24 cellular contexts compared by ENCODE assay signal in the genomic region with DNA sequence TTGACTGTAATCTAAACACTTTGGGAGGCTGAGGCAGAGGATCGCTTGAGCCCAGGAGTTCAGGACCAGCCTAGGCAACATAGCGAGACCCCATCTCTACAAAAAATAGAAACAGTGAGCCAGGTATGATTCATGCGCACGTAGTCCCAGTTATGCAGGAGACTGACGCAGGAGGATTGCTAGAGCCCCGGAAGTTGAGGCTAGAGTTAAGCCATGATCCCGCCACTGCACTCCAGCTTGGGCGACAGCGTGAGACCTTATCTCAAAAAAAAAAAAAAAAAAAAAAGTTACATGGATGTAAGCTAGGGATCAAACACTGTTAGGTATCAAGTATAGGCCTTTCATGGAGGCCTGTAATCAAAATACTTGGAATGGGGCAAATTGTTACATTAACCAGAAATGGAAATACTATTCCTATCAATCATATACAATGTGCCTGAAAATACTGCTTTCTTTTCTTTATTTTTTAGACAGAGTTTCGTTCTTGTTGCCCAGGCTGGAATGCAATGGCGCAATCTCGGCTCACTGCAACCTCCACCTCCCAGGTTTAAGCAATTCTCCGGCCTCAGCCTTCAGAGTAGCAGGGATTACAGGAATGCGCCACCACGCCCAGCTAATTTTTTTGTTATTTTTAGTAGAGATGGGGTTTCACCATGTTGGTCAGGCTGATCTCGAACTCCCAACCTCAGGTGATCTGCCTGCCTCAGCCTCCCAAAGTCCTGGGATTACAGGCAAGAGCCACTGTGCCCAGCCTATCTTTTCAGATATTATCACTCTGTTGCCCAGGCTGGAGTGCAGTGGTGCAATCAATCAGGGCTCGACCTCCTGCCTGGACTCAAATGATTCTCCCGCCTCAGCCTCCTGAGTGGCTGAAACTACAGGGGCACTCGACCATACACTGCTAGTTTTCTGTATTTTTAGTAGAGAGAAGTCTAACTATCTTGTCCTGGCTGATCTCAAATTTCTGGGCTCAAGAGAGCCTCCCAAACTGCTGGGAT. TPM values are rescaled to one million over a fixed set of nuclear protein-coding genes. Genes with fewer than 3 reads are reported as not detected.
DNase-seq lines count a peak whose midpoint lies in the region; ATAC-seq, FAIRE-seq and TF ChIP-seq lines count a peak whose summit lies in the region.
"Had no signal": no experiment of that assay in that cellular context is flagged by ENCODE, and none has a peak within 500 bp of the region (broad histone marks: within the 10 kb centered on the region; RNA-seq: fewer than 3 reads in every experiment).

No MANE protein-coding gene starts in this region.

- FAIRE-seq in H54 (lab: Jason Lieb, UNC): no peak
- FAIRE-seq: GM19239, RCC 7860 had no signal

- no peak overlapping the region for H3K4ac ChIP-seq in mesenchymal stem cell (ENCODE audit: low read depth in 1 of 2, low read length in 2 of 2)

- peaks cover 0 to 2% (median 0%) of the 10 kb centered on the region in 3 donors for H3K27me3 Mint-ChIP-seq in CD14-positive monocyte (ENCODE audit: low read depth in 3 of 3)
- H3K27me3 Mint-ChIP-seq in CD8-positive, alpha-beta T cell (ENCODE audit: low read depth): no peaks in the 10 kb centered on the region
- H3K27me3 Mint-ChIP-seq: activated CD4-positive, alpha-beta memory T cell treated with anti-CD3 and anti-CD28 coated beads, Interleukin-2, amount 10 ng/mL, durations not matched to agents 7 days and 5 days; stimulated activated naive B cell treated with anti-CD40 and anti-IgM and Interleukin-4, amounts not matched to agents 10 μg/mL and 1 μg/mL and 100 μg/mL, for 72 hours had no signal

- no peak overlapping the region for H3K4me2 ChIP-seq in mesenchymal stem cell (ENCODE audit: low read length, poor library complexity, severe bottlenecking)
- H3K4me2 ChIP-seq: smooth muscle cell had no signal

- no peaks in the 10 kb centered on the region for H3K4me1 Mint-ChIP-seq in CD14-positive monocyte
- peaks cover 35% of the 10 kb centered on the region for H3K4me1 Mint-ChIP-seq in CD8-positive, alpha-beta T cell (ENCODE audit: low read depth)
- H3K4me1 Mint-ChIP-seq: stimulated activated naive B cell treated with anti-CD40 and anti-IgM and Interleukin-4, amounts not matched to agents 10 μg/mL and 1 μg/mL and 100 μg/mL, for 72 hours had no signal

- H3K18ac ChIP-seq in mesenchymal stem cell (ENCODE audit: low read depth in 1 of 2, low read length in 2 of 2): no peak overlapping the region

- no peak overlapping the region for H2BK12ac ChIP-seq in mesenchymal stem cell (ENCODE audit: low read length in 2 of 2)

- no peaks in the 10 kb centered on the region for H3K9me3 ChIP-seq in CD8-positive, alpha-beta T cell (ENCODE audit: low read length)
- H3K9me3 ChIP-seq in RWPE2 (ENCODE audit: severe bottlenecking): no peaks in the 10 kb centered on the region
- H3K9me3 ChIP-seq in mesenchymal stem cell (ENCODE audit: control insufficient read depth, low read length): no peaks in the 10 kb centered on the region
- H3K9me3 ChIP-seq: ascending aorta, mucosa of descending colon, neutrophil, thoracic aorta had no signal

- POLR2A ChIA-PET in CD8-positive, alpha-beta T cell (lab: Charles Lee): no interaction called here

- H2AK5ac ChIP-seq in mesenchymal stem cell (ENCODE audit: low read length, severe bottlenecking): no peak overlapping the region

- H3K79me1 ChIP-seq in mesenchymal stem cell (replicated peaks; ENCODE audit: low read length, poor library complexity, severe bottlenecking): peaks cover 1% of the 10 kb centered on the region

- no peak overlapping the region for H4K8ac ChIP-seq in mesenchymal stem cell (ENCODE audit: low read length)

- H2BK120ac ChIP-seq in mesenchymal stem cell (ENCODE audit: low read depth, low read length): no peak overlapping the region

- H2BK5ac ChIP-seq in mesenchymal stem cell (ENCODE audit: low read depth, low read length, poor library complexity, severe bottlenecking): no peak overlapping the region

- H2BK15ac ChIP-seq in mesenchymal stem cell (ENCODE audit: low read depth, poor library complexity, severe bottlenecking): no peak overlapping the region

- no peaks in the 10 kb centered on the region for H3K9me3 Mint-ChIP-seq in CD14-positive monocyte
- H3K9me3 Mint-ChIP-seq in CD8-positive, alpha-beta T cell: no peaks in the 10 kb centered on the region
- H3K9me3 Mint-ChIP-seq: activated CD4-positive, alpha-beta memory T cell treated with anti-CD3 and anti-CD28 coated beads, Interleukin-2, amount 10 ng/mL, durations not matched to agents 7 days and 5 days; activated T-cell treated with anti-CD3 and anti-CD28 coated beads, Interleukin-2, amount 50 U/mL, for 4 hours; stimulated activated naive B cell treated with anti-CD40 and anti-IgM and Interleukin-4, amounts not matched to agents 10 μg/mL and 1 μg/mL and 100 μg/mL, for 72 hours had no signal

- 96% methylated on average over 16 of the region's 19 CpGs for WGBS in mesenchymal stem cell

- DNase-seq in CD14-positive monocyte (ENCODE audit: low spot score): no peak
- no peak for DNase-seq in CD8-positive, alpha-beta T cell
- DNase-seq in RWPE2 (ENCODE audit: low spot score): no peak
- DNase-seq in mesenchymal stem cell: no peak
- DNase-seq in globus pallidus (ENCODE audit: low spot score): no peak
- no peak for DNase-seq in sciatic nerve (ENCODE audit: low spot score)
- no peak for DNase-seq in H54 (ENCODE audit: insufficient read length, low spot score)
- DNase-seq: activated CD4-positive, alpha-beta memory T cell treated with anti-CD3 and anti-CD28 coated beads, Interleukin-2, amount 10 ng/mL, durations not matched to agents 7 days and 5 days; activated CD4-positive, CD25-positive, alpha-beta regulatory T cell; activated naive CD4-positive, alpha-beta T cell treated with anti-CD3 and anti-CD28 coated beads, Interleukin-2, amount 50 U/mL, for 16 hours; activated T-cell treated with anti-CD3 and anti-CD28 coated beads, Interleukin-2, amount 50 U/mL, for 4 hours; AML-193; mucosa of descending colon; NCI-H1417 treated with DMSO at 0.1 percent for 48 hours; NCI-H2107; NCI-H510A; stimulated activated naive B cell treated with anti-CD40 and anti-IgM and Interleukin-4, amounts not matched to agents 10 μg/mL and 1 μg/mL and 100 μg/mL, for 72 hours; T-helper 9 cell had no signal

- H3K4me1 ChIP-seq in CD8-positive, alpha-beta T cell (ENCODE audit: insufficient read depth, low read length): no peaks in the 10 kb centered on the region
- H3K4me1 ChIP-seq in RWPE2 (ENCODE audit: insufficient read depth, poor library complexity, severe bottlenecking) (peaks cover 3% of the 10 kb centered on the region), mesenchymal stem cell (ENCODE audit: control insufficient read depth, insufficient read depth, low read depth, low read length) (peaks cover 8% of the 10 kb centered on the region)
- H3K4me1 ChIP-seq: ascending aorta had no signal

- no peak overlapping the region for H3K23ac ChIP-seq in mesenchymal stem cell (ENCODE audit: low read length in 2 of 2)

- no peak for TF ChIP-seq CTCF in CD14-positive monocyte (IDR thresholded peaks at IDR 0.05)
- no peak for TF ChIP-seq CTCF in CD8-positive, alpha-beta T cell (IDR thresholded peaks at IDR 0.05)
- TF ChIP-seq CTCF in RWPE2 (IDR thresholded peaks at IDR 0.05; ENCODE audit: poor library complexity, severe bottlenecking): no peak

- TF ChIP-seq POLR2A in H54 (IDR thresholded peaks at IDR 0.05; ENCODE audit: low read depth, low read length): no peak

- no peak overlapping the region for H3K4me3 ChIP-seq in CD8-positive, alpha-beta T cell (ENCODE audit: low read depth, low read length)
- H3K4me3 ChIP-seq in RWPE2 (ENCODE audit: severe bottlenecking) (no peak overlapping the region), mesenchymal stem cell (ENCODE audit: insufficient read depth in 1 of 2, low read depth in 1 of 2, low read length in 2 of 2) (no peak overlapping the region)
- H3K4me3 ChIP-seq: ascending aorta, mucosa of descending colon, smooth muscle cell, thoracic aorta had no signal

- H3K14ac ChIP-seq in mesenchymal stem cell (ENCODE audit: low read length in 2 of 2): no peak overlapping the region

- CTCF ChIA-PET in CD8-positive, alpha-beta T cell (lab: Charles Lee): no interaction called here

- no peak overlapping the region for H3K27ac ChIP-seq in CD8-positive, alpha-beta T cell (ENCODE audit: low read depth, low read length)
- no peak overlapping the region for H3K27ac ChIP-seq in RWPE2 (ENCODE audit: poor library complexity, severe bottlenecking)
- H3K27ac ChIP-seq in mesenchymal stem cell (ENCODE audit: low read length, poor library complexity, severe bottlenecking): peak overlapping the region; percentile 44
- H3K27ac ChIP-seq: ascending aorta, neutrophil, thoracic aorta had no signal

- no peak overlapping the region for H2AFZ ChIP-seq in mesenchymal stem cell (ENCODE audit: low read depth, low read length)

- peaks cover 52 to 87% of the 10 kb centered on the region in 2 donors for H3K36me3 Mint-ChIP-seq in CD14-positive monocyte
- peaks cover 71% of the 10 kb centered on the region for H3K36me3 Mint-ChIP-seq in CD8-positive, alpha-beta T cell

- H3K9ac ChIP-seq in mesenchymal stem cell (ENCODE audit: low read length): no peak overlapping the region

- peak overlapping the region in 5 of 7 donors; percentile 6 to 86 (median 62) for H3K27ac Mint-ChIP-seq in CD14-positive monocyte
- H3K27ac Mint-ChIP-seq in CD8-positive, alpha-beta T cell: peak overlapping the region; percentile 84
- H3K27ac Mint-ChIP-seq: activated CD4-positive, alpha-beta memory T cell treated with anti-CD3 and anti-CD28 coated beads, Interleukin-2, amount 10 ng/mL, durations not matched to agents 7 days and 5 days; stimulated activated naive B cell treated with anti-CD40 and anti-IgM and Interleukin-4, amounts not matched to agents 10 μg/mL and 1 μg/mL and 100 μg/mL, for 72 hours had no signal

- no peak overlapping the region for H3K4me3 Mint-ChIP-seq in CD14-positive monocyte
- H3K4me3 Mint-ChIP-seq in CD8-positive, alpha-beta T cell: no peak overlapping the region
- H3K4me3 Mint-ChIP-seq: activated CD4-positive, alpha-beta memory T cell treated with anti-CD3 and anti-CD28 coated beads, Interleukin-2, amount 10 ng/mL, durations not matched to agents 7 days and 5 days; activated T-cell treated with anti-CD3 and anti-CD28 coated beads, Interleukin-2, amount 50 U/mL, for 4 hours; stimulated activated naive B cell treated with anti-CD40 and anti-IgM and Interleukin-4, amounts not matched to agents 10 μg/mL and 1 μg/mL and 100 μg/mL, for 72 hours had no signal

- H4K91ac ChIP-seq in mesenchymal stem cell (ENCODE audit: low read length): no peak overlapping the region

- intact Hi-C loops in CD14-positive monocyte (cut with micrococcal nuclease) (no loop called here), sciatic nerve (cut with DNase I) (no loop called here)
- intact Hi-C loops in CD8-positive, alpha-beta T cell (cut with DNase I, micrococcal nuclease): loop anchor here in 1 of 2 experiments (5.0 kb wide), 1 partner anchor 126 kb away; no protein-coding TSS in a partner anchor

- ATAC-seq in CD8-positive, alpha-beta T cell: no peak
- ATAC-seq in RWPE2 (ENCODE audit: low read depth): peak; percentile 14; the same call in 1 of the 3 replicates
- ATAC-seq in sciatic nerve: no peak
- ATAC-seq: activated T-cell treated with anti-CD3 and anti-CD28 coated beads, Interleukin-2, amount 50 U/mL, for 4 hours; mucosa of descending colon; stimulated activated naive B cell treated with anti-CD40 and anti-IgM and Interleukin-4, amounts not matched to agents 10 μg/mL and 1 μg/mL and 100 μg/mL, for 72 hours had no signal

- no peaks in the 10 kb centered on the region for H3K27me3 ChIP-seq in CD8-positive, alpha-beta T cell (ENCODE audit: insufficient read depth, low read length)
- H3K27me3 ChIP-seq in RWPE2 (ENCODE audit: insufficient read depth, poor library complexity, severe bottlenecking) (no peaks in the 10 kb centered on the region), mesenchymal stem cell (ENCODE audit: control insufficient read depth in 1 of 2, insufficient read depth in 1 of 2, low read length in 2 of 2) (no peaks in the 10 kb centered on the region)
- H3K27me3 ChIP-seq: ascending aorta, neutrophil had no signal

- peaks cover 27% of the 10 kb centered on the region for H3K36me3 ChIP-seq in CD8-positive, alpha-beta T cell (ENCODE audit: insufficient read depth, low read length)
- H3K36me3 ChIP-seq in RWPE2 (ENCODE audit: low read depth): peaks cover 88% of the 10 kb centered on the region
- H3K36me3 ChIP-seq in mesenchymal stem cell (ENCODE audit: control insufficient read depth in 1 of 2, insufficient read depth in 2 of 2, low read depth in 1 of 2, low read length in 2 of 2): peaks cover 45 to 64% of the 10 kb centered on the region in 2 experiments

RNA-seq across cellular contexts. Expression of a gene that starts 27.2 kb away (rescaled TPM):
- 10 to 100 TPM; 19.0 to 20.9 TPM for polyA plus RNA-seq in CD14-positive monocyte
- 10 to 100 TPM; 96.6 TPM for total RNA-seq in CD8-positive, alpha-beta T cell
- 58.9 TPM for polyA plus RNA-seq in mesenchymal stem cell (2013, experiment 1 of 2)
- polyA plus RNA-seq in mesenchymal stem cell (2013, experiment 2 of 2): 59.6 TPM
- total RNA-seq in sciatic nerve: 131 TPM

RNA-seq across cellular contexts. Expression of a gene that starts 40.1 kb away (rescaled TPM):
- polyA plus RNA-seq in CD14-positive monocyte: 1 to 10 TPM; 2.8 to 5.9 TPM
- total RNA-seq in CD8-positive, alpha-beta T cell: 100 to 1,000 TPM in 1 of 2 experiments, 10 to 100 TPM in 1; 99.6 to 103 TPM
- 36.7 TPM for polyA plus RNA-seq in mesenchymal stem cell (2013, experiment 1 of 2)
- polyA plus RNA-seq in mesenchymal stem cell (2013, experiment 2 of 2): 34.8 TPM
- total RNA-seq in sciatic nerve: 154 TPM
